ENCODE assay signal across 25 cellular contexts in genomic region chr20:62235001-62235776, GRCh38. TPM values are rescaled to one million over a fixed set of nuclear protein-coding genes. Genes with fewer than 3 reads are reported as not detected.
DNase-seq lines count a peak whose midpoint lies in the region; ATAC-seq, FAIRE-seq and TF ChIP-seq lines count a peak whose summit lies in the region.
"Had no signal": no experiment of that assay in that cellular context is flagged by ENCODE, and none has a peak within 500 bp of the region (broad histone marks: within the 10 kb centered on the region; RNA-seq: fewer than 3 reads in every experiment).

No MANE protein-coding gene starts in this region.

- peaks cover 12% of the 10 kb centered on the region for H3K27me3 ChIP-seq in left ventricle myocardium inferior (ENCODE audit: low read depth)
- H3K27me3 ChIP-seq in psoas muscle (ENCODE audit: insufficient read depth in 3 of 3, low read length in 2 of 3), result no peaks in the 10 kb centered on the region
- H3K27me3 ChIP-seq: vagina had no signal

- no peak for TF ChIP-seq CTCF in VCaP (conservative IDR thresholded peaks at IDR 0.05)
- no peak for TF ChIP-seq CTCF in left ventricle myocardium inferior (IDR thresholded peaks at IDR 0.05; ENCODE audit: borderline replicate concordance)
- TF ChIP-seq CTCF in psoas muscle (IDR thresholded peaks at IDR 0.05), result no peak
- no peak for TF ChIP-seq CTCF in D721Med (IDR thresholded peaks at IDR 0.05; ENCODE audit: insufficient read depth, missing control alignments)

- DNase-seq in HUDEP-2 (lab: John Stamatoyannopoulos, UW; ENCODE audit: unreplicated experiment in 76 of 76), result peak in 72 of 76 experiments; percentile 40 to 96 (median 85)
- peak; percentile 39 for DNase-seq in left ventricle myocardium inferior
- peak in 1 of 2 donors; percentile 79 for DNase-seq in psoas muscle
- no peak for DNase-seq in D721Med (ENCODE audit: insufficient read length, low spot score)
- DNase-seq in DMS79 (lab: John Stamatoyannopoulos, UW), result no peak
- DNase-seq: activated CD4-positive, alpha-beta T cell treated with anti-CD3 and anti-CD28 coated beads, Interleukin-2, amount 50 U/mL, for 1 hour; activated naive CD4-positive, alpha-beta T cell treated with anti-CD3 and anti-CD28 coated beads, Interleukin-2, amount 10 ng/mL, durations not matched to agents 7 days and 5 days; KBM-7; MM.1S; NCI-H1436; NCI-H510A treated with DMSO at 0.1 percent for 48 hours; occipital lobe; stimulated activated CD4-positive, alpha-beta T cell treated with anti-CD3 and anti-CD28 coated beads, Interleukin-4, amount 100 ng/mL, for 1 hour; stimulated activated naive CD4-positive, alpha-beta T cell; T-helper 17 cell had no signal

- no peak for FAIRE-seq in D721Med (lab: Jason Lieb, UNC)

- H3K27ac ChIP-seq in VCaP, result peak overlapping the region; percentile 86
- H3K27ac ChIP-seq in left ventricle myocardium inferior (replicated peaks), result peak overlapping the region; percentile 93
- peak overlapping the region; percentile 62 for H3K27ac ChIP-seq in psoas muscle
- H3K27ac ChIP-seq: thoracic aorta, vagina had no signal

- H3K4me3 ChIP-seq in left ventricle myocardium inferior (peak overlapping the region; percentile 82), psoas muscle (peak overlapping the region; percentile 32)
- H3K4me3 ChIP-seq: thoracic aorta, vagina had no signal

- peaks cover 58% of the 10 kb centered on the region for H3K4me1 ChIP-seq in left ventricle myocardium inferior
- H3K4me1 ChIP-seq in psoas muscle, result peaks cover 33% of the 10 kb centered on the region

- no peaks in the 10 kb centered on the region for H3K36me3 ChIP-seq in left ventricle myocardium inferior
- peaks cover 0 to under 1% of the 10 kb centered on the region in 2 donors for H3K36me3 ChIP-seq in psoas muscle (ENCODE audit: insufficient read depth in 1 of 2, low read depth in 1 of 2)
- H3K36me3 ChIP-seq: thoracic aorta, vagina had no signal

- H3K9me3 ChIP-seq in left ventricle myocardium inferior (replicated peaks) (no peaks in the 10 kb centered on the region), psoas muscle (no peaks in the 10 kb centered on the region)
- H3K9me3 ChIP-seq: thoracic aorta, vagina had no signal

- WGBS in psoas muscle, 3 donors, result 29 to 41% (median 32%) methylated on average over 16 of the region's 16 CpGs

- ATAC-seq in psoas muscle (peak in 2 of 4 donors; percentile 22 to 52), GM18858 (IDR thresholded peaks at IDR 0.05; ENCODE audit: unreplicated experiment) (no peak)
- ATAC-seq: HCT116, T-helper 17 cell had no signal

- intact Hi-C loops in left ventricle myocardium inferior (cut with micrococcal nuclease), result no loop called here
- intact Hi-C loops in psoas muscle (cut with DNase I), result no loop called here

RNA-seq across cellular contexts. Expression of gene OSBPL2, which starts 3.1 kb away (rescaled TPM):
- total RNA-seq in left ventricle myocardium inferior (55.3 TPM), psoas muscle (10 to 100 TPM; 19.8 to 30.9 (median 24.8) TPM)
- polyA plus RNA-seq in psoas muscle, result 10 to 100 TPM in 2 of 3 donors, 1 to 10 TPM in 1; 9.6 to 22.8 (median 11.4) TPM

RNA-seq across cellular contexts. Expression of gene HRH3, which starts 15.1 kb away (rescaled TPM):
- total RNA-seq in left ventricle myocardium inferior, result not detected
- not detected for total RNA-seq in psoas muscle
- under 1 TPM in 1 of 3 donors, not detected in 2; 0.03 TPM for polyA plus RNA-seq in psoas muscle
- total RNA-seq: activated T-helper 1 cell treated with anti-CD3 and anti-CD28 coated beads, Interleukin-12 subunit alpha, Interleukin-12 subunit beta, Interleukin-2, Interleukin-4 antibody, amounts not matched to agents 30 ng/mL and 10 ng/mL and 1 ng/mL, durations not matched to agents 14 hours and 24 hours and 36 hours; dermis microvascular lymphatic vessel endothelial cell; kidney epithelial cell; lung microvascular endothelial cell; renal cortical epithelial cell; T-helper 17 cell; thoracic aorta; vagina had no signal

RNA-seq across cellular contexts. Expression of gene MTG2, which starts 52.4 kb away (rescaled TPM):
- total RNA-seq in left ventricle myocardium inferior (25.9 TPM), psoas muscle (10 to 100 TPM; 29.5 to 56.5 (median 39.6) TPM)
- polyA plus RNA-seq in psoas muscle, result 10 to 100 TPM; 25.0 to 56.2 (median 46.7) TPM

Comparison
In these comparisons a context has a peak if more than half of its experiments do, and no peak if none do; other contexts are left out.
1. DNase-seq: peak in HUDEP-2 (72 of 76) and left ventricle myocardium inferior (single experiment); none in D721Med (single experiment) and DMS79 (single experiment).
2. Peak in every context shown above with its lines, with median percentiles within 50 percentile points of each other: H3K27ac ChIP-seq.